In the genomic region with DNA sequence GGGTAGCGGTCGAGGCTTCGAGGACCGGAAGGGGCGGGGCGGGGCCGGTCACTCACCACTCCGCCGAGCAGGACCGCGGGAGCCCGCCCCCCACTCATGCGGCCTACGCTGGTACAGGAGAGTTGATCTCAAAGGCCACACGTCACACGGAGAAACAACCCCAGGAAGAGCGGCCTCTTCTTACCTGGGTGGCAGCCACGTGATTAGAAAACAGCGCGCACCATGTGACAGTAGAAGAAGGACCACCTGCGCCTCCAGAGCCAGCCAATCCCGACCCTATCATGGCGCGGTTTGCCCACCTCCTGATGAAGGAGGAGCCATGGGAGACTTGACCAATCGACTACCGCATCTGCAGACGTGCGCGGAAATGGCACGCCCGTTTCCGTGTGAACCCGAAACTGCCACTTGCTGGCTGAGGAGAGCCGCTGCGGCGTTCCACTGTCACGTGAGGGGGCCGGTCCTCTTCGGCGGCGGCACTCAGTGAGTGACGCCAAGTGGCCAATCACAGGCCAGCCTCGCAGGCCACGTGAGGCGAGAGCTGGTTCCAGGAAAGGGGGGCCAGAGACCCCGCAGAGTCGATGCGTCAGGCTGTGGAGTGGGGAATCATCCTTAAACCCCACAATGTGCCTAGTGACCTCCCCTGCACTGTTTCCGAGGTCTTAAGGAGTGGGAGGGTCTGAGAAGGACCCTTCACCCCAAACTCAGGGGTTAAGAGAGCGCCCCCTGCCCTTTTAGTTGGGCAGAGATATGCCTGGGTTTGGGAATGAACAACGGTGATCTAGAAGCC, we compare ENCODE assay signal across 8 cellular contexts. TPM values are rescaled to one million over a fixed set of nuclear protein-coding genes. Genes with fewer than 3 reads are reported as not detected.
DNase-seq lines count a peak whose midpoint lies in the region; TF ChIP-seq lines count a peak whose summit lies in the region.

Gene CUTA, minus strand, starts transcription at position 205 of the 787 bp plus-strand sequence. Its CDS starts 107 bp downstream, at position 98.

- peak; percentile 51 for TF ChIP-seq CTCF in GM06990 (IDR thresholded peaks at IDR 0.05; ENCODE audit: insufficient read depth, low read length, poor library complexity, severe bottlenecking)
- peak; percentile 70 for TF ChIP-seq CTCF in HFFc6 (IDR thresholded peaks at IDR 0.05)
- peak; percentile 62 for TF ChIP-seq CTCF in NB4 (IDR thresholded peaks at IDR 0.05; ENCODE audit: low read depth, low read length)
- peak; percentile 41 for TF ChIP-seq CTCF in SK-N-SH (IDR thresholded peaks at IDR 0.05)
- peak; percentile 34 to 70 (median 59) for TF ChIP-seq CTCF in testis (IDR thresholded peaks at IDR 0.05)

- peak within 1 kb of the TSS; percentile 72; the same call in 1 of the 2 replicates for H2AFZ ChIP-seq in SK-N-SH (ENCODE audit: low read depth)

- CTCF ChIA-PET in SK-N-SH (lab: Yijun Ruan, JAX), result interaction anchor here (0.6 to 2.4 kb wide), 9 partner anchors 8 to 283 kb away, joined by 3 to 12 read pairs (median 5); no protein-coding TSS in a partner anchor

- peak within 1 kb of the TSS; percentile 98 for H3K4me3 Mint-ChIP-seq in HFFc6
- peak within 1 kb of the TSS; percentile 95 for H3K4me3 Mint-ChIP-seq in activated naive CD4-positive, alpha-beta T cell treated with anti-CD3 and anti-CD28 coated beads, Interleukin-2, amount 50 U/mL, for 24 hours

- H3K4me1 ChIP-seq in SK-N-SH (ENCODE audit: control insufficient read depth in 1 of 2, insufficient read depth in 2 of 2, low read depth in 1 of 2, low read length in 1 of 2) (peaks cover 22 to 44% of the 10 kb centered on the region in 2 experiments), testis (peaks cover 35% of the 10 kb centered on the region)

- WGBS in SK-N-SH (ENCODE audit: low lambda C conversion rate), result 2% methylated on average over 31 of the region's 51 CpGs
- 0 to 1% methylated on average over 20 to 50 of the region's 51 CpGs for WGBS in testis, 2 donors

- peaks cover 9% of the 10 kb centered on the region for H3K36me3 ChIP-seq in GM06990 (ENCODE audit: control insufficient read depth, insufficient read depth, low read length)
- H3K36me3 ChIP-seq in SK-N-SH (replicated peaks in 1 of 2; ENCODE audit: control insufficient read depth in 1 of 2, insufficient read depth in 2 of 2, low read length in 1 of 2), result peaks cover 11 to 35% of the 10 kb centered on the region in 2 experiments
- no peaks in the 10 kb centered on the region for H3K36me3 ChIP-seq in testis (ENCODE audit: low read depth, missing control alignments)

- H3K4me1 Mint-ChIP-seq in HFFc6 (ENCODE audit: low read depth), result peaks cover 77% of the 10 kb centered on the region
- H3K4me1 Mint-ChIP-seq in activated naive CD4-positive, alpha-beta T cell treated with anti-CD3 and anti-CD28 coated beads, Interleukin-2, amount 50 U/mL, for 24 hours, result peaks cover 85% of the 10 kb centered on the region

- peak; percentile 97 for DNase-seq in GM06990 (ENCODE audit: extremely low read depth, insufficient read length)
- DNase-seq in HFFc6, result peak; percentile 100
- peak; percentile 100 for DNase-seq in NB4 (ENCODE audit: low read depth)
- DNase-seq in SK-N-SH, result peak; percentile 92
- DNase-seq in globus pallidus (ENCODE audit: low spot score), result peak; percentile 100
- peak; percentile 99 for DNase-seq in occipital lobe (lab: John Stamatoyannopoulos, UW)
- DNase-seq in testis, result peak; percentile 99

- H3K9ac ChIP-seq in SK-N-SH, result peak within 1 kb of the TSS; percentile 87

- no peak for TF ChIP-seq RAD21 in SK-N-SH (IDR thresholded peaks at IDR 0.05; ENCODE audit: low read length)

- H3K27ac Mint-ChIP-seq in HFFc6, result peak within 1 kb of the TSS; percentile 100
- H3K27ac Mint-ChIP-seq in activated naive CD4-positive, alpha-beta T cell treated with anti-CD3 and anti-CD28 coated beads, Interleukin-2, amount 50 U/mL, for 24 hours, result peak within 1 kb of the TSS; percentile 97

- peaks cover 13% of the 10 kb centered on the region for H3F3A ChIP-seq in SK-N-SH (replicated peaks; ENCODE audit: insufficient read depth)

- peak; percentile 76 for TF ChIP-seq POLR2A in NB4 (IDR thresholded peaks at IDR 0.05; ENCODE audit: extremely low read depth, insufficient read length)
- peak; percentile 74 for TF ChIP-seq POLR2A in testis (IDR thresholded peaks at IDR 0.05)

- POLR2A ChIA-PET in SK-N-SH (lab: Yijun Ruan, JAX), result interaction anchor here (0.5 to 2.0 kb wide), 8 partner anchors 13 to 1520 kb away, joined by 3 to 8 read pairs (median 3); partner anchors contain the start of genes RPS18, VPS52 and ZBTB9

- H3K9me2 ChIP-seq in SK-N-SH, result no peaks in the 10 kb centered on the region

- intact Hi-C loops in testis (cut with DNase I; ENCODE audit: low total_unique reads), result loop anchor here (10.0 kb wide), 1 partner anchor 103 kb away; the partner anchor contains the start of genes TAPBP and ZBTB22

- 0 out of 2 replicates have a peak, but pooled peaks cover 5% of the 10 kb centered on the region for H4K20me1 ChIP-seq in SK-N-SH (ENCODE audit: insufficient read depth)

- peaks cover 43% of the 10 kb centered on the region for H3K36me3 Mint-ChIP-seq in HFFc6 (ENCODE audit: low read depth)
- peaks cover 9% of the 10 kb centered on the region for H3K36me3 Mint-ChIP-seq in activated naive CD4-positive, alpha-beta T cell treated with anti-CD3 and anti-CD28 coated beads, Interleukin-2, amount 50 U/mL, for 24 hours

- no peak; a peak in 1 of 4 replicates for TF ChIP-seq EP300 in SK-N-SH (IDR thresholded peaks at IDR 0.05; ENCODE audit: borderline replicate concordance in 1 of 2, low read depth in 1 of 2, low read length in 1 of 2)

- peaks cover 11% of the 10 kb centered on the region for H3K27me3 Mint-ChIP-seq in HFFc6 (ENCODE audit: insufficient read depth)
- H3K27me3 Mint-ChIP-seq in activated naive CD4-positive, alpha-beta T cell treated with anti-CD3 and anti-CD28 coated beads, Interleukin-2, amount 50 U/mL, for 24 hours, result no peaks in the 10 kb centered on the region

- H3K27ac ChIP-seq in SK-N-SH (ENCODE audit: low read depth in 2 of 2, low read length in 1 of 2), result peak within 1 kb of the TSS; percentile 91 to 94
- peak within 1 kb of the TSS; percentile 91 to 99 for H3K27ac ChIP-seq in testis

- H3K4me3 ChIP-seq in GM06990 (replicated peaks; ENCODE audit: low read depth, low read length) (peak within 1 kb of the TSS; percentile 81), NB4 (ENCODE audit: low read depth, low read length) (peak within 1 kb of the TSS; percentile 98), SK-N-SH (ENCODE audit: low read depth in 2 of 2, low read length in 1 of 2) (peak within 1 kb of the TSS; percentile 68 to 87), testis (peak within 1 kb of the TSS; percentile 59 to 86)

- H3K27me3 ChIP-seq in GM06990 (replicated peaks; ENCODE audit: control insufficient read depth, insufficient read depth, low read length) (no peaks in the 10 kb centered on the region), SK-N-SH (ENCODE audit: insufficient read depth) (no peaks in the 10 kb centered on the region), testis (no peaks in the 10 kb centered on the region)

- H3K79me2 ChIP-seq in SK-N-SH (ENCODE audit: insufficient read depth), result peaks cover 45% of the 10 kb centered on the region

- H3K9me3 ChIP-seq in SK-N-SH (no peaks in the 10 kb centered on the region), testis (no peaks in the 10 kb centered on the region)

- H3K9me3 Mint-ChIP-seq in HFFc6, result no peaks in the 10 kb centered on the region
- no peaks in the 10 kb centered on the region for H3K9me3 Mint-ChIP-seq in activated naive CD4-positive, alpha-beta T cell treated with anti-CD3 and anti-CD28 coated beads, Interleukin-2, amount 50 U/mL, for 24 hours

- H3K4me2 ChIP-seq in SK-N-SH, result peak within 1 kb of the TSS; percentile 94

TF ChIP-seq in SK-N-SH, 30 proteins besides CTCF, POLR2A, EP300 and RAD21 (continues in another document):
- TF ChIP-seq ELF1 (IDR thresholded peaks at IDR 0.05) (peak; percentile 89), SIN3A (IDR thresholded peaks at IDR 0.05; ENCODE audit: borderline replicate concordance, low read depth, low read length) (0 out of 2 replicates have a peak, but pooled peaks have one; percentile 34), PBX3 (IDR thresholded peaks at IDR 0.05) (peak; percentile 42; the same call in 1 of the 2 replicates), FOSL2 (IDR thresholded peaks at IDR 0.05; ENCODE audit: borderline replicate concordance, low read depth) (peak; percentile 33; the same call in 1 of the 2 replicates), TEAD4 (IDR thresholded peaks at IDR 0.05; ENCODE audit: borderline replicate concordance, insufficient read depth) (no peak), YY1 (IDR thresholded peaks at IDR 0.05; ENCODE audit: low read depth) (0 out of 2 replicates have a peak, but pooled peaks have one; percentile 39), EZH2phosphoT487 (IDR thresholded peaks at IDR 0.05; ENCODE audit: borderline replicate concordance, low read depth) (no peak), POLR2AphosphoS5 (IDR thresholded peaks at IDR 0.05; ENCODE audit: low read depth, low read length) (peak; percentile 61), MEF2A (IDR thresholded peaks at IDR 0.05; ENCODE audit: borderline replicate concordance, low read depth) (no peak), MXI1 (IDR thresholded peaks at IDR 0.05; ENCODE audit: low read depth, low read length) (peak; percentile 95), CHD2 (IDR thresholded peaks at IDR 0.05; ENCODE audit: low read length, partially characterized antibody) (peak; percentile 70), RFX5 (IDR thresholded peaks at IDR 0.05; ENCODE audit: low read length) (peak; percentile 88)
- TF ChIP-seq, protein P1, sequence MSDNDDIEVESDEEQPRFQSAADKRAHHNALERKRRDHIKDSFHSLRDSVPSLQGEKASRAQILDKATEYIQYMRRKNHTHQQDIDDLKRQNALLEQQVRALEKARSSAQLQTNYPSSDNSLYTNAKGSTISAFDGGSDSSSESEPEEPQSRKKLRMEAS (IDR thresholded peaks at IDR 0.05; ENCODE audit: low read depth), result peak; percentile 95

RNA-seq across cellular contexts. Expression of gene CUTA, which starts in this region (rescaled TPM):
- total RNA-seq in HFFc6 (2021; fragmentation: NEBNext Ultra II Directional; extraction: Animal tissue kit (Norgen Biotek cat#: 25700)), result 100 to 1,000 TPM; 464 to 546 (median 536) TPM
- polyA plus RNA-seq in SK-N-SH (2012; rRNA removed) (349 and 444 TPM in 2 replicates), testis (ENCODE audit: insufficient read depth, low read depth, low replicate concordance) (132 TPM)
- 337 and 359 TPM in 2 replicates for polyA plus RNA-seq in SK-N-SH (2012; cell fraction: cytosol; rRNA removed)
- polyA plus RNA-seq in SK-N-SH (2012; cell fraction: nucleus; rRNA removed), result 318 and 652 TPM in 2 replicates
- total RNA-seq in occipital lobe (59.1 TPM), testis (100 to 1,000 TPM; 139 to 146 TPM)

Comparison
In these comparisons a context has a peak if more than half of its experiments do, and no peak if none do; other contexts are left out.
1. Peak in every context shown above with its lines: DNase-seq, H3K4me3 ChIP-seq and H3K27ac ChIP-seq.